19 cellular contexts compared by ENCODE assay signal in genomic region chr10:100419911-100420449, GRCh38. TPM values are rescaled to one million over a fixed set of nuclear protein-coding genes. Genes with fewer than 3 reads are reported as not detected.
"Had no signal": no experiment of that assay in that cellular context is flagged by ENCODE, and none has a peak within 500 bp of the region (broad histone marks: within the 10 kb centered on the region; RNA-seq: fewer than 3 reads in every experiment).

No MANE protein-coding gene starts in this region.

- H3K27ac ChIP-seq: breast epithelium, neutrophil, parathyroid adenoma, sigmoid colon, spleen had no signal

- H3K9me3 ChIP-seq: breast epithelium, neutrophil, sigmoid colon, spleen had no signal

- H3K4me3 ChIP-seq: breast epithelium, sigmoid colon, spleen had no signal

- DNase-seq: activated CD4-positive, alpha-beta T cell treated with anti-CD3 and anti-CD28 coated beads, Interleukin-2, amount 50 U/mL, for 1 hour; activated CD8-positive, alpha-beta memory T cell treated with anti-CD3 and anti-CD28 coated beads for 24 hours; activated naive CD4-positive, alpha-beta T cell; anterior cingulate cortex; cerebellar nuclear complex; effector memory CD8-positive, alpha-beta T cell; foreskin melanocyte; immature natural killer cell; midbrain; sigmoid colon; spleen; stimulated activated naive CD8-positive, alpha-beta T cell treated with anti-CD3 and anti-CD28 coated beads, Interleukin-15, amount 100 ng/mL, for 72 hours; T-helper 2 cell had no signal

- ATAC-seq: activated CD4-positive, CD25-positive, alpha-beta regulatory T cell treated with anti-CD3 and anti-CD28 coated beads, Interleukin-2, amount 50 U/mL, for 24 hours; effector memory CD8-positive, alpha-beta T cell; stimulated activated naive CD8-positive, alpha-beta T cell treated with anti-CD3 and anti-CD28 coated beads, Interleukin-15, amount 100 ng/mL, for 72 hours had no signal

- H3K27me3 ChIP-seq: breast epithelium, neutrophil had no signal

- H3K4me1 ChIP-seq: breast epithelium, parathyroid adenoma, sigmoid colon, spleen had no signal

- H3K36me3 ChIP-seq: breast epithelium, neutrophil, sigmoid colon, spleen had no signal

RNA-seq across cellular contexts. Expression of gene WNT8B, which starts 42.8 kb away (rescaled TPM):
- total RNA-seq: breast epithelium, lung microvascular endothelial cell, sigmoid colon, spleen, temporal lobe had no signal
